ENCODE assay signal across 8 cellular contexts in genomic region chr13:109743706-109744453, GRCh38. TPM values are rescaled to one million over a fixed set of nuclear protein-coding genes. Genes with fewer than 3 reads are reported as not detected.
DNase-seq lines count a peak whose midpoint lies in the region; ATAC-seq and TF ChIP-seq lines count a peak whose summit lies in the region.

No MANE protein-coding gene starts in this region.

- intact Hi-C loops in PC-9 (cut with micrococcal nuclease; ENCODE audit: unreplicated experiment) (loop anchor here (1.0 to 10.0 kb wide), 2 partner anchors 409 to 470 kb away; no protein-coding TSS in a partner anchor), left cardiac atrium (cut with DNase I) (no loop called here)

- peak overlapping the region; percentile 37 for H3K4me3 ChIP-seq in PC-9
- no peak overlapping the region for H3K4me3 ChIP-seq in CD8-positive, alpha-beta memory T cell (ENCODE audit: low read length)

- no peak for TF ChIP-seq CTCF in PC-9 (conservative IDR thresholded peaks at IDR 0.05)

- H3K4me2 ChIP-seq in PC-9 = peak overlapping the region; percentile 67

- H3K4me3 Mint-ChIP-seq in activated T-cell treated with anti-CD3 and anti-CD28 coated beads, Interleukin-2, amount 50 U/mL, for 72 hours = no peak overlapping the region
- H3K4me3 Mint-ChIP-seq in activated T-cell treated with anti-CD3 and anti-CD28 coated beads, Interleukin-2, amount 50 U/mL, for 24 hours = no peak overlapping the region
- H3K4me3 Mint-ChIP-seq in CD8-positive, alpha-beta memory T cell = peak overlapping the region in 1 of 7 donors; percentile 51

- H3K9me2 ChIP-seq in PC-9 (ENCODE audit: insufficient read depth) = no peaks in the 10 kb centered on the region

- H3K4me1 ChIP-seq in PC-9 (replicated peaks; ENCODE audit: insufficient read depth) = peaks cover 45% of the 10 kb centered on the region
- no peaks in the 10 kb centered on the region for H3K4me1 ChIP-seq in CD8-positive, alpha-beta memory T cell (ENCODE audit: insufficient read depth, low read length)

- POLR2A ChIA-PET in PC-9 (lab: Charles Lee; ENCODE audit: unreplicated experiment) = interaction anchor here (0.5 to 0.9 kb wide), 9 partner anchors 38 to 816 kb away, joined by 3 to 6 read pairs (median 4); no protein-coding TSS in a partner anchor
- POLR2A ChIA-PET in CD8-positive, alpha-beta memory T cell (lab: Charles Lee) = no interaction called here

- H4K20me1 ChIP-seq in PC-9 (ENCODE audit: insufficient read depth) = no peaks in the 10 kb centered on the region

- H3K4me1 Mint-ChIP-seq in activated T-cell treated with anti-CD3 and anti-CD28 coated beads, Interleukin-2, amount 50 U/mL, for 72 hours (ENCODE audit: low read depth) = peaks cover 12% of the 10 kb centered on the region
- H3K4me1 Mint-ChIP-seq in activated T-cell treated with anti-CD3 and anti-CD28 coated beads, Interleukin-2, amount 50 U/mL, for 24 hours (ENCODE audit: low read depth) = peaks cover 13% of the 10 kb centered on the region
- peaks cover 6 to 13% (median 12%) of the 10 kb centered on the region in 3 donors for H3K4me1 Mint-ChIP-seq in CD8-positive, alpha-beta memory T cell

- TSS peak; percentile 69 for BruUV-seq in PC-9 (replicated peaks; lab: Mats Ljungman, UMichigan)

- H3K27ac Mint-ChIP-seq in activated T-cell treated with anti-CD3 and anti-CD28 coated beads, Interleukin-2, amount 50 U/mL, for 72 hours = no peak overlapping the region
- H3K27ac Mint-ChIP-seq in activated T-cell treated with anti-CD3 and anti-CD28 coated beads, Interleukin-2, amount 50 U/mL, for 24 hours = no peak overlapping the region
- no peak overlapping the region for H3K27ac Mint-ChIP-seq in CD8-positive, alpha-beta memory T cell

- H3K27me3 ChIP-seq in PC-9 (ENCODE audit: insufficient read depth, low read depth) = no peaks in the 10 kb centered on the region
- H3K27me3 ChIP-seq in CD8-positive, alpha-beta memory T cell (ENCODE audit: insufficient read depth, low read length, poor library complexity, severe bottlenecking) = no peaks in the 10 kb centered on the region

- 0 out of 2 replicates have a peak, but pooled peaks cover 4% of the 10 kb centered on the region for H3K79me2 ChIP-seq in PC-9 (ENCODE audit: low read depth)

- H3K27ac ChIP-seq in PC-9 = peak overlapping the region; percentile 94
- H3K27ac ChIP-seq in CD8-positive, alpha-beta memory T cell (ENCODE audit: low read depth, low read length) = no peak overlapping the region

- CTCF ChIA-PET in PC-9 (lab: Charles Lee) = no interaction called here
- CTCF ChIA-PET in CD8-positive, alpha-beta memory T cell (lab: Charles Lee) = interaction anchor here (1.2 kb wide), 1 partner anchor 14 kb away, joined by 3 read pairs; no protein-coding TSS in a partner anchor

- DNase-seq in activated T-cell treated with anti-CD3 and anti-CD28 coated beads, Interleukin-2, amount 50 U/mL, for 72 hours = peak in 1 of 2 donors; percentile 7
- DNase-seq in activated T-cell treated with anti-CD3 and anti-CD28 coated beads, Interleukin-2, amount 50 U/mL, for 24 hours = no peak
- peak; percentile 82 to 100 for DNase-seq in PC-9
- DNase-seq in CD8-positive, alpha-beta memory T cell = no peak
- DNase-seq in left cardiac atrium = no peak
- no peak for DNase-seq in mesenteric fat pad (ENCODE audit: low spot score)

- no peaks in the 10 kb centered on the region for H3K36me3 Mint-ChIP-seq in activated T-cell treated with anti-CD3 and anti-CD28 coated beads, Interleukin-2, amount 50 U/mL, for 72 hours (ENCODE audit: insufficient read depth in 2 of 2)
- H3K36me3 Mint-ChIP-seq in activated T-cell treated with anti-CD3 and anti-CD28 coated beads, Interleukin-2, amount 50 U/mL, for 24 hours (ENCODE audit: low read depth) = no peaks in the 10 kb centered on the region
- H3K36me3 Mint-ChIP-seq in CD8-positive, alpha-beta memory T cell = no peaks in the 10 kb centered on the region

- peak; percentile 67 to 75 for ATAC-seq in activated T-cell treated with anti-CD3 and anti-CD28 coated beads, Interleukin-2, amount 50 U/mL, for 72 hours (replicated peaks in 1 of 2)
- peak; percentile 69 for ATAC-seq in HG03175 (IDR thresholded peaks at IDR 0.05; ENCODE audit: unreplicated experiment)
- ATAC-seq in esophagus mucosa = peak; percentile 67
- no peak for ATAC-seq in left cardiac atrium

- H2AFZ ChIP-seq in PC-9 = no peak overlapping the region

- H3K27me3 Mint-ChIP-seq in activated T-cell treated with anti-CD3 and anti-CD28 coated beads, Interleukin-2, amount 50 U/mL, for 72 hours (ENCODE audit: low read depth) = peaks cover 5% of the 10 kb centered on the region
- no peaks in the 10 kb centered on the region for H3K27me3 Mint-ChIP-seq in activated T-cell treated with anti-CD3 and anti-CD28 coated beads, Interleukin-2, amount 50 U/mL, for 24 hours
- H3K27me3 Mint-ChIP-seq in CD8-positive, alpha-beta memory T cell = peaks cover 0 to 3% of the 10 kb centered on the region in 2 donors

- H3F3A ChIP-seq in PC-9 (ENCODE audit: insufficient read depth, low read depth) = peaks cover 38% of the 10 kb centered on the region

- peaks cover 12% of the 10 kb centered on the region; the same call in 1 of the 2 replicates for H3K36me3 ChIP-seq in PC-9 (ENCODE audit: low read depth)
- H3K36me3 ChIP-seq in CD8-positive, alpha-beta memory T cell (ENCODE audit: insufficient read depth, low read length) = no peaks in the 10 kb centered on the region

- H3K9me3 ChIP-seq in PC-9 (ENCODE audit: insufficient read depth, low read depth) = peaks cover 5% of the 10 kb centered on the region; the same call in 1 of the 2 replicates
- no peaks in the 10 kb centered on the region for H3K9me3 ChIP-seq in CD8-positive, alpha-beta memory T cell (ENCODE audit: low read length)

- H3K9me3 Mint-ChIP-seq in activated T-cell treated with anti-CD3 and anti-CD28 coated beads, Interleukin-2, amount 50 U/mL, for 72 hours = no peaks in the 10 kb centered on the region
- no peaks in the 10 kb centered on the region for H3K9me3 Mint-ChIP-seq in activated T-cell treated with anti-CD3 and anti-CD28 coated beads, Interleukin-2, amount 50 U/mL, for 24 hours
- H3K9me3 Mint-ChIP-seq in CD8-positive, alpha-beta memory T cell = peaks cover 0 to 6% (median 2%) of the 10 kb centered on the region in 5 donors

RNA-seq across cellular contexts. Expression of gene IRS2, which starts 42.5 kb away (rescaled TPM):
- 1 to 10 TPM; 5.4 to 5.6 TPM for total RNA-seq in activated T-cell treated with anti-CD3 and anti-CD28 coated beads, Interleukin-2, amount 50 U/mL, for 72 hours
- 31.3 and 39.2 TPM in 2 replicates for total RNA-seq in PC-9 (2021)
- 1.6 TPM for total RNA-seq in esophagus mucosa
- 1 to 10 TPM; 1.7 to 2.1 TPM for total RNA-seq in CD8-positive, alpha-beta memory T cell
- 2.3 TPM for polyA plus RNA-seq in CD8-positive, alpha-beta memory T cell
- total RNA-seq in left cardiac atrium = 10 to 100 TPM; 27.9 to 29.6 TPM
- 97.3 TPM for total RNA-seq in mesenteric fat pad

Comparison
In these comparisons a context has a peak if more than half of its experiments do, and no peak if none do; other contexts are left out.
1. ATAC-seq: peak in activated T-cell treated with anti-CD3 and anti-CD28 coated beads, Interleukin-2, amount 50 U/mL, for 72 hours (2 of 2), HG03175 (single experiment) and esophagus mucosa (single experiment); none in left cardiac atrium (0 of 2).
2. DNase-seq: peak in PC-9 (2 of 2); none in activated T-cell treated with anti-CD3 and anti-CD28 coated beads, Interleukin-2, amount 50 U/mL, for 24 hours (single experiment), CD8-positive, alpha-beta memory T cell (0 of 5), left cardiac atrium (single experiment) and mesenteric fat pad (single experiment).